1 cellular context compared by ENCODE assay signal in genomic region chr3:49668414-49668797, GRCh38.
TF ChIP-seq lines count a peak whose summit lies in the region.

No MANE protein-coding gene starts in this region.

TF ChIP-seq in HCT116, 20 proteins besides CTCF, POLR2A, EP300 and RAD21 (continued from another document):
- no peak for TF ChIP-seq ZFX (IDR thresholded peaks at IDR 0.05)
- no peak for TF ChIP-seq ATF3 (IDR thresholded peaks at IDR 0.05)
- no peak for TF ChIP-seq MAX (IDR thresholded peaks at IDR 0.05)
- no peak for TF ChIP-seq ZNF274 (IDR thresholded peaks at IDR 0.05; ENCODE audit: low read depth, low read length)
- TF ChIP-seq CEBPB (IDR thresholded peaks at IDR 0.05; ENCODE audit: low read depth) = no peak
- TF ChIP-seq REST (IDR thresholded peaks at IDR 0.05; ENCODE audit: low read depth) = no peak
- TF ChIP-seq ZBTB33 (IDR thresholded peaks at IDR 0.05; ENCODE audit: extremely low read depth, insufficient replicate concordance, low read length) = no peak
- no peak for TF ChIP-seq TCF7L2 (IDR thresholded peaks at IDR 0.05; ENCODE audit: borderline replicate concordance, extremely low read depth, insufficient read depth, insufficient read length)
- no peak for TF ChIP-seq EZH2phosphoT487 (IDR thresholded peaks at IDR 0.05; ENCODE audit: borderline replicate concordance)
